9 cellular contexts compared by ENCODE assay signal in genomic region chr17:81309140-81309858, GRCh38. TPM values are rescaled to one million over a fixed set of nuclear protein-coding genes. Genes with fewer than 3 reads are reported as not detected.
DNase-seq lines count a peak whose midpoint lies in the region; ATAC-seq, FAIRE-seq and TF ChIP-seq lines count a peak whose summit lies in the region.
"Had no signal": no experiment of that assay in that cellular context is flagged by ENCODE, and none has a peak within 500 bp of the region (broad histone marks: within the 10 kb centered on the region; RNA-seq: fewer than 3 reads in every experiment).

No MANE protein-coding gene starts in this region.

- peak; percentile 24; the same call in 1 of the 2 replicates for TF ChIP-seq RAD21 in GM12878 (IDR thresholded peaks at IDR 0.05; ENCODE audit: insufficient read depth, low read depth, low read length)

- no peaks in the 10 kb centered on the region for H3K9me3 Mint-ChIP-seq in activated naive CD4-positive, alpha-beta T cell treated with anti-CD3 and anti-CD28 coated beads for 36 hours

- FAIRE-seq in GM12878 (lab: Jason Lieb, UNC), result no peak

- H3K36me3 Mint-ChIP-seq in activated naive CD4-positive, alpha-beta T cell treated with anti-CD3 and anti-CD28 coated beads for 36 hours (ENCODE audit: low read depth), result no peaks in the 10 kb centered on the region

- H2AFZ ChIP-seq in GM12878 (ENCODE audit: control insufficient read depth, low read depth, low read length) (no peak overlapping the region), hepatocyte (no peak overlapping the region)

- no peak for TF ChIP-seq EP300 in GM12878 (IDR thresholded peaks at IDR 0.05; ENCODE audit: borderline replicate concordance in 1 of 2, control insufficient read depth in 1 of 2, low read depth in 2 of 2, low read length in 2 of 2)

- H3K4me2 ChIP-seq in GM12878 (ENCODE audit: control insufficient read depth, insufficient read depth), result no peak overlapping the region
- H3K4me2 ChIP-seq in hepatocyte, result peak overlapping the region; percentile 65

- no peaks in the 10 kb centered on the region for H4K20me1 ChIP-seq in GM12878 (ENCODE audit: control insufficient read depth, insufficient read depth)
- no peaks in the 10 kb centered on the region for H4K20me1 ChIP-seq in hepatocyte (ENCODE audit: insufficient read depth, poor library complexity, severe bottlenecking)

- peak; percentile 4 to 9 (median 4); a peak in 1 of 6 replicates for TF ChIP-seq CTCF in GM12878 (IDR thresholded peaks at IDR 0.05 in 2 of 3, conservative IDR thresholded peaks at IDR 0.05 in 1 of 3; ENCODE audit: control insufficient read depth in 2 of 3, extremely low read depth in 1 of 3, insufficient read depth in 1 of 3, low read depth in 3 of 3, low read length in 3 of 3)
- TF ChIP-seq CTCF in hepatocyte (IDR thresholded peaks at IDR 0.05; ENCODE audit: poor library complexity), result peak; percentile 47

- 9% methylated on average over 22 of the region's 22 CpGs for WGBS in GM12878 (ENCODE audit: insufficient coverage, insufficient replicate concordance, low lambda C conversion rate, missing lambda C conversion rate)
- 19% methylated on average over 22 of the region's 22 CpGs for WGBS in hepatocyte (ENCODE audit: low lambda C conversion rate, missing lambda C conversion rate)

- intact Hi-C loops in activated naive CD4-positive, alpha-beta T cell treated with anti-CD3 and anti-CD28 coated beads for 36 hours (cut with micrococcal nuclease), result no loop called here
- intact Hi-C loops in GM12878 (cut with micrococcal nuclease; ENCODE audit: unreplicated experiment), result no loop called here

- no peak for TF ChIP-seq POLR2A in GM12878 (IDR thresholded peaks at IDR 0.05; ENCODE audit: low read depth, low read length)

- H3K9ac ChIP-seq in GM12878 (ENCODE audit: control insufficient read depth, insufficient read depth, low read length), result no peak overlapping the region

- POLR2A ChIA-PET in GM12878 (lab: Charles Lee), result interaction anchor here (0.5 to 0.7 kb wide), 2 partner anchors 168 to 893 kb away, joined by 3 read pairs; no protein-coding TSS in a partner anchor

- H3K36me3 ChIP-seq in GM12878 (ENCODE audit: control insufficient read depth in 2 of 2, insufficient read depth in 2 of 2, low read length in 1 of 2), result no peaks in the 10 kb centered on the region
- H3K36me3 ChIP-seq in hepatocyte (replicated peaks; ENCODE audit: insufficient read depth, low read depth), result no peaks in the 10 kb centered on the region

- no peak overlapping the region for H3K27ac Mint-ChIP-seq in activated naive CD4-positive, alpha-beta T cell treated with anti-CD3 and anti-CD28 coated beads for 36 hours

- SMC1A ChIA-PET in GM12878 (lab: Charles Lee; ENCODE audit: uncharacterized antibody, unreplicated experiment), result no interaction called here

- no peaks in the 10 kb centered on the region for H3K79me2 ChIP-seq in GM12878 (ENCODE audit: control insufficient read depth, insufficient read depth, low read length)
- peaks cover 2% of the 10 kb centered on the region for H3K79me2 ChIP-seq in hepatocyte

- no peaks in the 10 kb centered on the region for H3K4me1 ChIP-seq in GM12878 (ENCODE audit: control insufficient read depth, insufficient read depth, low read length)
- H3K4me1 ChIP-seq in hepatocyte (ENCODE audit: insufficient read depth), result peaks cover 35% of the 10 kb centered on the region

- no peak overlapping the region for H3K4me3 ChIP-seq in GM12878
- H3K4me3 ChIP-seq in hepatocyte, result no peak overlapping the region

- RAD21 ChIA-PET in GM12878 (lab: Charles Lee; ENCODE audit: unreplicated experiment), result interaction anchor here (0.5 kb wide), 1 partner anchor 63 kb away, joined by 3 read pairs; no protein-coding TSS in a partner anchor

- H3K27ac ChIP-seq in GM12878 (ENCODE audit: control insufficient read depth, insufficient read depth), result no peak overlapping the region
- peak overlapping the region; percentile 88 for H3K27ac ChIP-seq in hepatocyte
- H3K27ac ChIP-seq: epithelial cell of prostate had no signal

- in situ Hi-C loops in GM12878 (cut with MboI), result no loop called here

- ATAC-seq in GM12878 (peak; percentile 88), HG03442 (IDR thresholded peaks at IDR 0.05; ENCODE audit: unreplicated experiment) (no peak), HG03342 (IDR thresholded peaks at IDR 0.05; ENCODE audit: unreplicated experiment) (no peak)

- H3K9me3 ChIP-seq in GM12878 (replicated peaks; ENCODE audit: control insufficient read depth, insufficient read depth, low read length) (no peaks in the 10 kb centered on the region), hepatocyte (ENCODE audit: low read depth) (no peaks in the 10 kb centered on the region)

- BruUV-seq in GM12878 (replicated peaks; lab: Mats Ljungman, UMichigan), result no TSS peak

- H3K27me3 ChIP-seq in GM12878 (replicated peaks in 1 of 2; ENCODE audit: control insufficient read depth in 2 of 2, insufficient read depth in 2 of 2, low read length in 1 of 2) (no peaks in the 10 kb centered on the region; a peak in 1 of 4 replicates), hepatocyte (no peaks in the 10 kb centered on the region)

- peaks cover 5% of the 10 kb centered on the region for H3K27me3 Mint-ChIP-seq in activated naive CD4-positive, alpha-beta T cell treated with anti-CD3 and anti-CD28 coated beads for 36 hours (ENCODE audit: low read depth)

- CTCF ChIA-PET in activated naive CD4-positive, alpha-beta T cell treated with anti-CD3 and anti-CD28 coated beads for 36 hours (lab: Charles Lee), result no interaction called here
- CTCF ChIA-PET in GM12878 (lab: Yijun Ruan, JAX), result interaction anchor here (0.5 to 1.4 kb wide), 3 partner anchors 13 to 175 kb away, joined by 3 to 5 read pairs (median 4); no protein-coding TSS in a partner anchor

- H3K4me3 Mint-ChIP-seq in activated naive CD4-positive, alpha-beta T cell treated with anti-CD3 and anti-CD28 coated beads for 36 hours, result no peak overlapping the region

- H3K4me1 Mint-ChIP-seq in activated naive CD4-positive, alpha-beta T cell treated with anti-CD3 and anti-CD28 coated beads for 36 hours (ENCODE audit: low read depth), result peaks cover 4% of the 10 kb centered on the region

- peak; percentile 26 for DNase-seq in activated naive CD4-positive, alpha-beta T cell treated with anti-CD3 and anti-CD28 coated beads for 36 hours
- no peak for DNase-seq in activated naive CD4-positive, alpha-beta T cell (lab: John Stamatoyannopoulos, UW)
- DNase-seq in NCI-H774 (lab: John Stamatoyannopoulos, UW) (peak; percentile 54), GM12878 (ENCODE audit: low read depth, low spot score) (no peak), hepatocyte (ENCODE audit: low spot score) (peak; percentile 92), retina (peak; percentile 72)

- no peaks in the 10 kb centered on the region for H3K9me2 ChIP-seq in hepatocyte (replicated peaks; ENCODE audit: insufficient read depth)

TF ChIP-seq in GM12878, 131 proteins besides CTCF, POLR2A, EP300 and RAD21:
- TF ChIP-seq SMC3 (IDR thresholded peaks at IDR 0.05; ENCODE audit: borderline replicate concordance, low read length) (0 out of 2 replicates have a peak, but pooled peaks have one; percentile 17), TCF7 (IDR thresholded peaks at IDR 0.05; ENCODE audit: borderline replicate concordance) (no peak)

RNA-seq across cellular contexts. Expression of gene SLC38A10, which starts 14.2 kb away (rescaled TPM):
- total RNA-seq in activated naive CD4-positive, alpha-beta T cell treated with anti-CD3 and anti-CD28 coated beads for 36 hours, result 10 to 100 TPM; 29.1 to 31.9 TPM
- total RNA-seq in GM12878 (2013; cell fraction: nucleolus; rRNA removed), result 50.7 and 60.3 TPM in 2 replicates
- total RNA-seq in GM12878 (2014; rRNA removed) (31.2 and 32.0 TPM in 2 replicates), GM12878 (2014; rRNA removed; fragmentation: Illumina TruSeq; extraction: Trizol) (9.6 and 10.2 TPM in 2 replicates), GM12878 (2021) (60.1 and 67.9 TPM in 2 replicates), hepatocyte (71.3 and 91.4 TPM in 2 replicates)
- polyA plus RNA-seq in GM12878 (2011; ENCODE audit: low read depth), result 14.8 TPM
- polyA plus RNA-seq in GM12878 (2011; rRNA removed) (6.5 and 10.5 TPM in 2 replicates), GM12878 (2014; fragmentation: Illumina TruSeq; extraction: Trizol) (3.6 and 12.2 TPM in 2 replicates), GM12878 (2014; fragmentation: Nextera tagmentation; extraction: Ambion mirVana) (1 to 10 TPM in 1 of 2 experiments, under 1 TPM in 1; 0.52 to 3.2 TPM), GM12878 (2014; rRNA removed) (36.3 and 47.7 TPM in 2 replicates), GM12878 (2016; fragmentation: Nextera tagmentation; extraction: Ambion mirVana) (10 to 100 TPM; 43.9 to 47.9 TPM), hepatocyte (123 and 124 TPM in 2 replicates)
- polyA plus RNA-seq in GM12878 (2011; cell fraction: cytosol; rRNA removed), result 18.4 and 22.5 TPM in 2 replicates
- polyA plus RNA-seq in GM12878 (2011; cell fraction: nucleus; rRNA removed), result 70.0 and 83.7 TPM in 2 replicates
- 41.1 and 42.1 TPM in 2 replicates for polyA plus RNA-seq in GM12878 (2012)
- 24.6 and 35.5 TPM in 2 replicates for polyA minus RNA-seq in GM12878 (2011; rRNA and poly(A)+ RNA removed)
- 21.8 and 36.5 TPM in 2 replicates for polyA minus RNA-seq in GM12878 (2011; cell fraction: cytosol; rRNA and poly(A)+ RNA removed)
- 20.4 and 33.5 TPM in 2 replicates for polyA minus RNA-seq in GM12878 (2011; cell fraction: nucleus; rRNA and poly(A)+ RNA removed)

Comparison
In these comparisons a context has a peak if more than half of its experiments do, and no peak if none do; other contexts are left out.
1. DNase-seq: peak in activated naive CD4-positive, alpha-beta T cell treated with anti-CD3 and anti-CD28 coated beads for 36 hours (single experiment), NCI-H774 (single experiment), hepatocyte (single experiment) and retina (single experiment); none in activated naive CD4-positive, alpha-beta T cell (0 of 4) and GM12878 (single experiment).